2 cellular contexts compared by ENCODE assay signal in genomic region chr19:13701624-13702023, GRCh38.
A peak's percentile ranks its signal among the peaks of the same experiment; 100 is the strongest.
TF ChIP-seq lines count a peak whose summit lies in the region.

No MANE protein-coding gene starts in this region.

TF ChIP-seq in WTC11, 78 proteins besides CTCF, POLR2A, EP300 and RAD21 (continued from another document):
- TF ChIP-seq, protein P1, sequence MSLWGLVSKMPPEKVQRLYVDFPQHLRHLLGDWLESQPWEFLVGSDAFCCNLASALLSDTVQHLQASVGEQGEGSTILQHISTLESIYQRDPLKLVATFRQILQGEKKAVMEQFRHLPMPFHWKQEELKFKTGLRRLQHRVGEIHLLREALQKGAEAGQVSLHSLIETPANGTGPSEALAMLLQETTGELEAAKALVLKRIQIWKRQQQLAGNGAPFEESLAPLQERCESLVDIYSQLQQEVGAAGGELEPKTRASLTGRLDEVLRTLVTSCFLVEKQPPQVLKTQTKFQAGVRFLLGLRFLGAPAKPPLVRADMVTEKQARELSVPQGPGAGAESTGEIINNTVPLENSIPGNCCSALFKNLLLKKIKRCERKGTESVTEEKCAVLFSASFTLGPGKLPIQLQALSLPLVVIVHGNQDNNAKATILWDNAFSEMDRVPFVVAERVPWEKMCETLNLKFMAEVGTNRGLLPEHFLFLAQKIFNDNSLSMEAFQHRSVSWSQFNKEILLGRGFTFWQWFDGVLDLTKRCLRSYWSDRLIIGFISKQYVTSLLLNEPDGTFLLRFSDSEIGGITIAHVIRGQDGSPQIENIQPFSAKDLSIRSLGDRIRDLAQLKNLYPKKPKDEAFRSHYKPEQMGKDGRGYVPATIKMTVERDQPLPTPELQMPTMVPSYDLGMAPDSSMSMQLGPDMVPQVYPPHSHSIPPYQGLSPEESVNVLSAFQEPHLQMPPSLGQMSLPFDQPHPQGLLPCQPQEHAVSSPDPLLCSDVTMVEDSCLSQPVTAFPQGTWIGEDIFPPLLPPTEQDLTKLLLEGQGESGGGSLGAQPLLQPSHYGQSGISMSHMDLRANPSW (CRISPR knock-in tag; conservative IDR thresholded peaks at IDR 0.05; ENCODE audit: low read depth): no peak
- no peak for TF ChIP-seq ZNF416 (CRISPR knock-in tag; IDR thresholded peaks at IDR 0.05)
- TF ChIP-seq GTF2I (CRISPR knock-in tag; conservative IDR thresholded peaks at IDR 0.05): peak; percentile 87

TF ChIP-seq in H1, 55 proteins besides CTCF, POLR2A, EP300 and RAD21 (continued from another document):
- TF ChIP-seq BCL11A (IDR thresholded peaks at IDR 0.05; ENCODE audit: low read depth in 2 of 2, low read length in 2 of 2) (no peak), RBBP5 (IDR thresholded peaks at IDR 0.05; ENCODE audit: borderline replicate concordance, low read depth, low read length) (no peak), CHD2 (IDR thresholded peaks at IDR 0.05; ENCODE audit: low read length) (no peak), HDAC2 (IDR thresholded peaks at IDR 0.05; ENCODE audit: borderline replicate concordance in 1 of 2, low read depth in 2 of 2, low read length in 2 of 2) (0 out of 4 replicates have a peak, but pooled peaks of 1 of the 2 experiments have one; percentile 35), SRF (IDR thresholded peaks at IDR 0.05; ENCODE audit: low read depth, low read length) (no peak)
